7 cellular contexts compared by ENCODE assay signal in genomic region chr14:22375321-22375930, GRCh38.
DNase-seq lines count a peak whose midpoint lies in the region; FAIRE-seq and TF ChIP-seq lines count a peak whose summit lies in the region.

No MANE protein-coding gene starts in this region.

- no peak overlapping the region for H3K9ac ChIP-seq in keratinocyte (ENCODE audit: control insufficient read depth, extremely low read depth, insufficient read depth, low read length)

- FAIRE-seq in keratinocyte (lab: Jason Lieb, UNC): peak; percentile 56

- TF ChIP-seq CTCF in GM12874 (IDR thresholded peaks at IDR 0.05; ENCODE audit: insufficient read depth, low read depth, low read length): peak; percentile 32; the same call in 1 of the 2 replicates
- peak; percentile 78 for TF ChIP-seq CTCF in VCaP (conservative IDR thresholded peaks at IDR 0.05)
- peak in 2 of 3 experiments; percentile 55 to 59 for TF ChIP-seq CTCF in keratinocyte (optimal IDR thresholded peaks at IDR 0.05 in 1 of 3, IDR thresholded peaks at IDR 0.05 in 1 of 3, conservative IDR thresholded peaks at IDR 0.05 in 1 of 3; ENCODE audit: extremely low read depth in 1 of 3, insufficient read depth in 2 of 3, low read length in 3 of 3)

- no peak overlapping the region for H3K4me3 ChIP-seq in keratinocyte (ENCODE audit: control insufficient read depth in 2 of 3, extremely low read depth in 1 of 3, insufficient read depth in 2 of 3, low read depth in 1 of 3, low read length in 3 of 3)
- no peak overlapping the region for H3K4me3 ChIP-seq in CD4-positive, alpha-beta memory T cell (ENCODE audit: low read length in 2 of 2)

- H3K36me3 ChIP-seq in keratinocyte (ENCODE audit: control insufficient read depth in 2 of 2, extremely low read depth in 1 of 2, insufficient read depth in 2 of 2, low read length in 2 of 2): no peaks in the 10 kb centered on the region
- no peaks in the 10 kb centered on the region for H3K36me3 ChIP-seq in CD4-positive, alpha-beta memory T cell (ENCODE audit: insufficient read depth, low read length)

- no peaks in the 10 kb centered on the region for H3K4me1 Mint-ChIP-seq in CD4-positive, alpha-beta memory T cell

- H3K79me2 ChIP-seq in keratinocyte (ENCODE audit: control insufficient read depth, insufficient read depth, low read length): no peaks in the 10 kb centered on the region

- H3K4me1 ChIP-seq in keratinocyte (ENCODE audit: control insufficient read depth, extremely low read depth, insufficient read depth, low read length): peaks cover 1% of the 10 kb centered on the region
- no peaks in the 10 kb centered on the region for H3K4me1 ChIP-seq in CD4-positive, alpha-beta memory T cell (ENCODE audit: insufficient read depth, low read length)

- no peaks in the 10 kb centered on the region for H3K36me3 Mint-ChIP-seq in CD4-positive, alpha-beta memory T cell

- H3K27ac ChIP-seq in VCaP: no peak overlapping the region
- no peak overlapping the region for H3K27ac ChIP-seq in keratinocyte (ENCODE audit: control insufficient read depth, insufficient read depth, low read length)
- H3K27ac ChIP-seq in CD4-positive, alpha-beta memory T cell (ENCODE audit: low read depth, low read length): no peak overlapping the region

- POLR2A ChIA-PET in CD4-positive, alpha-beta memory T cell (lab: Charles Lee; ENCODE audit: partially characterized antibody): no interaction called here

- CTCF ChIA-PET in CD4-positive, alpha-beta memory T cell (lab: Charles Lee; ENCODE audit: partially characterized antibody): no interaction called here

- H3K27ac Mint-ChIP-seq in CD4-positive, alpha-beta memory T cell: no peak overlapping the region

- H2AFZ ChIP-seq in keratinocyte (ENCODE audit: control insufficient read depth, low read length): no peak overlapping the region

- no peaks in the 10 kb centered on the region for H4K20me1 ChIP-seq in keratinocyte (ENCODE audit: control insufficient read depth, extremely low read depth, insufficient read depth, low read length)

- H3K9me1 ChIP-seq in keratinocyte (ENCODE audit: control insufficient read depth, extremely low read depth, insufficient read depth, low read length): no peaks in the 10 kb centered on the region

- dilution Hi-C loops in keratinocyte (cut with MboI; ENCODE audit: extremely low pct_ligation_motif_present, low sequenced_read_pairs): no loop called here

- no peaks in the 10 kb centered on the region for H3K27me3 Mint-ChIP-seq in CD4-positive, alpha-beta memory T cell

- H3K4me3 Mint-ChIP-seq in CD4-positive, alpha-beta memory T cell: no peak overlapping the region

- H3K27me3 ChIP-seq in keratinocyte (ENCODE audit: control insufficient read depth, extremely low read depth, insufficient read depth, low read length): no peaks in the 10 kb centered on the region
- no peaks in the 10 kb centered on the region for H3K27me3 ChIP-seq in CD4-positive, alpha-beta memory T cell (ENCODE audit: insufficient read depth, low read length)

- peak; percentile 76 for DNase-seq in NAMALWA (ENCODE audit: low spot score)
- DNase-seq in keratinocyte (ENCODE audit: low read depth, low spot score): no peak
- DNase-seq in ecto neural progenitor cell (ENCODE audit: low spot score): no peak
- no peak for DNase-seq in CD4-positive, alpha-beta memory T cell
- DNase-seq in activated T-cell treated with anti-CD3 and anti-CD28 coated beads, Interleukin-2, amount 50 U/mL, for 1 hour: no peak

- intact Hi-C loops in CD4-positive, alpha-beta memory T cell (cut with micrococcal nuclease): loop anchor here (10.0 kb wide), 1 partner anchor 61 kb away; no protein-coding TSS in a partner anchor

- no peak overlapping the region for H3K4me2 ChIP-seq in keratinocyte (ENCODE audit: control insufficient read depth, extremely low read depth, insufficient read depth, low read depth, low read length)

- no peaks in the 10 kb centered on the region for H3K9me3 ChIP-seq in keratinocyte (ENCODE audit: control insufficient read depth, low read depth, low read length)
- no peaks in the 10 kb centered on the region for H3K9me3 ChIP-seq in CD4-positive, alpha-beta memory T cell (ENCODE audit: control insufficient read depth in 1 of 2, low read length in 2 of 2)

- H3K9me3 Mint-ChIP-seq in CD4-positive, alpha-beta memory T cell: no peaks in the 10 kb centered on the region
